25 cellular contexts compared by ENCODE assay signal in genomic region chr4:48945981-48946380, GRCh38. TPM values are rescaled to one million over a fixed set of nuclear protein-coding genes. Genes with fewer than 3 reads are reported as not detected.
DNase-seq lines count a peak whose midpoint lies in the region; ATAC-seq and TF ChIP-seq lines count a peak whose summit lies in the region.
"Had no signal": no experiment of that assay in that cellular context is flagged by ENCODE, and none has a peak within 500 bp of the region (broad histone marks: within the 10 kb centered on the region; RNA-seq: fewer than 3 reads in every experiment).

No MANE protein-coding gene starts in this region.

- H3K27ac ChIP-seq in epithelial cell of prostate (peak overlapping the region; percentile 94), body of pancreas (no peak overlapping the region)
- H3K27ac ChIP-seq in CD4-positive, alpha-beta memory T cell (ENCODE audit: low read depth, low read length): no peak overlapping the region
- H3K27ac ChIP-seq: 22Rv1, Peyer's patch, SJCRH30 had no signal

- H3K4me1 Mint-ChIP-seq in CD4-positive, alpha-beta memory T cell: peaks cover 7 to 13% (median 10%) of the 10 kb centered on the region in 4 donors

- peaks cover 0 to 2% (median 0%) of the 10 kb centered on the region in 8 donors for H3K9me3 Mint-ChIP-seq in CD4-positive, alpha-beta memory T cell

- POLR2A ChIA-PET in CD4-positive, alpha-beta memory T cell (lab: Charles Lee; ENCODE audit: partially characterized antibody): no interaction called here

- H3K4me3 Mint-ChIP-seq in CD4-positive, alpha-beta memory T cell: no peak overlapping the region
- H3K4me3 Mint-ChIP-seq: T-helper 17 cell had no signal

- WGBS in body of pancreas, 2 donors: 16 to 18% methylated on average over 2 of the region's 2 CpGs

- TF ChIP-seq POLR2A in body of pancreas (IDR thresholded peaks at IDR 0.05): no peak

- H3K36me3 ChIP-seq in CD4-positive, alpha-beta memory T cell (ENCODE audit: insufficient read depth, low read length): no peaks in the 10 kb centered on the region
- H3K36me3 ChIP-seq in body of pancreas (replicated peaks in 1 of 2; ENCODE audit: insufficient read depth in 1 of 2, low read depth in 2 of 2): no peaks in the 10 kb centered on the region
- H3K36me3 ChIP-seq: MG63, Peyer's patch, SJCRH30 had no signal

- H3K27me3 ChIP-seq in CD4-positive, alpha-beta memory T cell (ENCODE audit: insufficient read depth, low read length): no peaks in the 10 kb centered on the region
- H3K27me3 ChIP-seq in body of pancreas: no peaks in the 10 kb centered on the region
- H3K27me3 ChIP-seq: MG63, Peyer's patch, SJCRH30 had no signal

- no peak for TF ChIP-seq CTCF in body of pancreas (IDR thresholded peaks at IDR 0.05)

- DNase-seq in NCI-H1105 treated with DMSO at 0.1 percent for 48 hours (lab: John Stamatoyannopoulos, UW): peak; percentile 5
- DNase-seq in NCI-H1105 (lab: John Stamatoyannopoulos, UW): no peak
- peak; percentile 13 for DNase-seq in HT-29 (ENCODE audit: low spot score)
- DNase-seq in NCI-H146 treated with DMSO at 0.1 percent for 48 hours (lab: John Stamatoyannopoulos, UW; ENCODE audit: unreplicated experiment): peak; percentile 76
- no peak for DNase-seq in epithelial cell of prostate (ENCODE audit: low read depth, low spot score)
- DNase-seq in CD4-positive, alpha-beta memory T cell: no peak
- DNase-seq in body of pancreas: no peak
- DNase-seq: ACHN, H7, IMR-90, KG1, MG63, NCI-H1694 treated with DMSO at 0.1 percent for 48 hours, NCI-H2171, NCI-H226, NCI-H510A, NCI-H774, Peyer's patch, SJCRH30, T-helper 17 cell had no signal

- no peaks in the 10 kb centered on the region for H3K9me3 ChIP-seq in CD4-positive, alpha-beta memory T cell (ENCODE audit: control insufficient read depth in 1 of 2, low read length in 2 of 2)
- no peaks in the 10 kb centered on the region for H3K9me3 ChIP-seq in body of pancreas
- H3K9me3 ChIP-seq: MG63, Peyer's patch, SJCRH30 had no signal

- intact Hi-C loops in CD4-positive, alpha-beta memory T cell (cut with micrococcal nuclease): no loop called here
- intact Hi-C loops in body of pancreas (cut with DNase I): no loop called here

- no peaks in the 10 kb centered on the region for H3K27me3 Mint-ChIP-seq in CD4-positive, alpha-beta memory T cell

- H3K36me3 Mint-ChIP-seq in CD4-positive, alpha-beta memory T cell: no peaks in the 10 kb centered on the region

- H3K27ac Mint-ChIP-seq in CD4-positive, alpha-beta memory T cell: no peak overlapping the region
- H3K27ac Mint-ChIP-seq: T-helper 17 cell had no signal

- H3K4me1 ChIP-seq in CD4-positive, alpha-beta memory T cell (ENCODE audit: insufficient read depth, low read length): peaks cover 12% of the 10 kb centered on the region
- H3K4me1 ChIP-seq in body of pancreas: no peaks in the 10 kb centered on the region
- H3K4me1 ChIP-seq: SJCRH30 had no signal

- CTCF ChIA-PET in CD4-positive, alpha-beta memory T cell (lab: Charles Lee; ENCODE audit: partially characterized antibody): no interaction called here

- ATAC-seq in body of pancreas: no peak
- no peak for ATAC-seq in HG02938 (IDR thresholded peaks at IDR 0.05; ENCODE audit: unreplicated experiment)
- ATAC-seq: SK-N-SH treated with all-trans-retinoic acid at 6 μM for 48 hours, T-helper 17 cell had no signal

- no peak overlapping the region for H3K4me3 ChIP-seq in CD4-positive, alpha-beta memory T cell (ENCODE audit: low read length in 2 of 2)
- no peak overlapping the region for H3K4me3 ChIP-seq in body of pancreas
- H3K4me3 ChIP-seq: MG63, Peyer's patch, SJCRH30 had no signal

RNA-seq across cellular contexts. Expression of gene OCIAD2, which starts 39.4 kb away (rescaled TPM):
- 204 TPM in 2 replicates for total RNA-seq in HT-29 (2014; rRNA removed; shearing (Covaris generic))
- 100 to 1,000 TPM; 102 to 108 TPM for total RNA-seq in CD4-positive, alpha-beta memory T cell
- polyA plus RNA-seq in CD4-positive, alpha-beta memory T cell: 100 to 1,000 TPM; 192 to 245 TPM
- total RNA-seq in body of pancreas: 1 to 10 TPM; 3.0 to 7.3 TPM

RNA-seq across cellular contexts. Expression of gene CWH43, which starts 40.1 kb away (rescaled TPM):
- not detected in 2 replicates for total RNA-seq in HT-29 (2014; rRNA removed; shearing (Covaris generic))
- total RNA-seq in CD4-positive, alpha-beta memory T cell: not detected
- not detected for polyA plus RNA-seq in CD4-positive, alpha-beta memory T cell
- total RNA-seq in body of pancreas: not detected
- total RNA-seq: H7, IMR-90, OCI-LY7, SJCRH30, T-helper 17 cell had no signal
- polyA plus RNA-seq: BJ, IMR-90 had no signal

Comparison
In these comparisons a context has a peak if more than half of its experiments do, and no peak if none do; other contexts are left out.
1. DNase-seq: peak in NCI-H1105 treated with DMSO at 0.1 percent for 48 hours (single experiment), HT-29 (single experiment) and NCI-H146 treated with DMSO at 0.1 percent for 48 hours (single experiment); none in NCI-H1105 (single experiment), epithelial cell of prostate (single experiment), CD4-positive, alpha-beta memory T cell (0 of 5) and body of pancreas (0 of 4).
2. RNA of gene OCIAD2, which starts 39.4 kb away (total RNA-seq): 204 TPM in HT-29 and 102 to 108 TPM in CD4-positive, alpha-beta memory T cell; 3.0 to 7.3 TPM in body of pancreas; every median in the first group is over 10 times any median in the second.